14 cellular contexts compared by ENCODE assay signal in the genomic region with DNA sequence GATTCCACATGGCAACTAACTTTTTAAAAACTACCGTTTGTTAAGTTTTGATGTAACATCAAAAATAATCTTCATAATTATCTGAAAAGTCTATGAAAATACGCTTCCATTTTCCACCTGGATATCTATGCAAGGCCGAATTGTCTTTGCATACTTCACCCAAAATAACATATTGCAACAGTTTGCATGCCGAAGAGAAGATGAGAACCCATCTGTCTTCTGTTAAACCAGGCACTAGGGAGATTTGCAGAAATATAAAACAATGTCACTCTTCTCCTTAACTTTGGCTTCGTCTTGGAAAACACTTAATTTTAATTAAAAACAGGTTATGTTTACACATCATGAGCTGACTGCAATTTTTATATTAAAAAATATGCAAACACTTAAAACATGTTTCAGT.
A peak's percentile ranks its signal among the peaks of the same experiment; 100 is the strongest.
DNase-seq lines count a peak whose midpoint lies in the region; TF ChIP-seq lines count a peak whose summit lies in the region.
"Had no signal": no experiment of that assay in that cellular context is flagged by ENCODE, and none has a peak within 500 bp of the region (broad histone marks: within the 10 kb centered on the region; RNA-seq: fewer than 3 reads in every experiment).

No MANE protein-coding gene starts in this region.

- H4K20me1 ChIP-seq in Karpas-422 (ENCODE audit: insufficient read depth, low read depth, low read length), result no peaks in the 10 kb centered on the region

- peak overlapping the region; percentile 57 for H3K9ac ChIP-seq in Karpas-422 (ENCODE audit: low read length)

- no peaks in the 10 kb centered on the region for H3K79me2 ChIP-seq in Karpas-422 (ENCODE audit: low read length)

- H3K9me2 ChIP-seq in Karpas-422 (replicated peaks; ENCODE audit: insufficient read depth, low read length), result no peaks in the 10 kb centered on the region

- no peaks in the 10 kb centered on the region for H3K27me3 ChIP-seq in Karpas-422 (ENCODE audit: low read length)
- H3K27me3 ChIP-seq in H7 (ENCODE audit: control insufficient read depth, insufficient read depth, low read length), result no peaks in the 10 kb centered on the region

- TF ChIP-seq CTCF in fibroblast of villous mesenchyme (IDR thresholded peaks at IDR 0.05; ENCODE audit: insufficient read depth, low read depth, low read length), result no peak

- no peaks in the 10 kb centered on the region for H3K36me3 ChIP-seq in Karpas-422 (ENCODE audit: insufficient read depth, low read length)
- no peaks in the 10 kb centered on the region for H3K36me3 ChIP-seq in H7 (replicated peaks; ENCODE audit: control insufficient read depth, insufficient read depth, low read length)

- H3K4me1 ChIP-seq in Karpas-422 (ENCODE audit: low read length), result peaks cover 93% of the 10 kb centered on the region
- H3K4me1 ChIP-seq: Caco-2 had no signal

- H3K4me3 ChIP-seq in Karpas-422 (ENCODE audit: low read length) (0 out of 2 replicates have a peak overlapping the region, but pooled peaks have one; percentile 3), fibroblast of villous mesenchyme (ENCODE audit: low read depth, low read length) (no peak overlapping the region), H7 (ENCODE audit: insufficient read depth, low read depth, low read length) (no peak overlapping the region)
- H3K4me3 ChIP-seq: GM23338 had no signal

- DNase-seq in Karpas-422 (peak; percentile 87), cerebellar cortex (ENCODE audit: low spot score) (peak; percentile 45), fibroblast of villous mesenchyme (ENCODE audit: low read depth) (peak; percentile 1), globus pallidus (ENCODE audit: low spot score) (no peak), H7 (no peak), SIG-M5 treated with dmso at 0.1 percent for 504 hours (lab: John Stamatoyannopoulos, UW; ENCODE audit: unreplicated experiment) (no peak)
- DNase-seq: AML-193; CD4-positive, alpha-beta T cell; GDM1; HFFc6 had no signal

- no peak overlapping the region for H2AFZ ChIP-seq in Karpas-422 (ENCODE audit: low read length)
- H2AFZ ChIP-seq: GM23338 had no signal

- peak overlapping the region; percentile 45 for H3K4me2 ChIP-seq in Karpas-422 (ENCODE audit: low read depth, low read length, poor library complexity, severe bottlenecking)
- H3K4me2 ChIP-seq: GM23338 had no signal

- no peaks in the 10 kb centered on the region for H3K9me3 ChIP-seq in Karpas-422 (ENCODE audit: low read length)
- H3K9me3 ChIP-seq: Caco-2 had no signal

- peak overlapping the region; percentile 98 for H3K27ac ChIP-seq in Karpas-422 (ENCODE audit: low read length)
- H3K27ac ChIP-seq: C4-2B, HL-60 had no signal

Comparison
In these comparisons a context has a peak if more than half of its experiments do, and no peak if none do; other contexts are left out.
1. DNase-seq: peak in Karpas-422 (single experiment), cerebellar cortex (single experiment) and fibroblast of villous mesenchyme (single experiment); none in globus pallidus (single experiment), H7 (single experiment) and SIG-M5 treated with dmso at 0.1 percent for 504 hours (single experiment).